ENCODE assay signal across 8 cellular contexts in genomic region chr3:49295489-49296058, GRCh38. TPM values are rescaled to one million over a fixed set of nuclear protein-coding genes. Genes with fewer than 3 reads are reported as not detected.
DNase-seq lines count a peak whose midpoint lies in the region; ATAC-seq and TF ChIP-seq lines count a peak whose summit lies in the region.

No MANE protein-coding gene starts in this region.

- 87 to 88% methylated on average over 11 of the region's 11 CpGs for WGBS in sigmoid colon, 2 donors
- 78 to 80% methylated on average over 11 of the region's 11 CpGs for WGBS in aorta, 2 donors

- H3K4me1 Mint-ChIP-seq in Caco-2 (ENCODE audit: low read depth, unreplicated experiment): no peaks in the 10 kb centered on the region

- H3K9me3 Mint-ChIP-seq in Caco-2 (ENCODE audit: unreplicated experiment): no peaks in the 10 kb centered on the region

- POLR2A ChIA-PET in Caco-2 (lab: Charles Lee): no interaction called here

- intact Hi-C loops in Caco-2 (cut with micrococcal nuclease; ENCODE audit: unreplicated experiment): no loop called here
- intact Hi-C loops in sigmoid colon (cut with DNase I): loop anchor here (5.0 kb wide), 2 partner anchors 123 to 152 kb away; partner anchors contain the start of gene KLHDC8B
- intact Hi-C loops in aorta (cut with DNase I): no loop called here

- no peak for TF ChIP-seq EP300 in sigmoid colon (IDR thresholded peaks at IDR 0.05)

- peak; percentile 56 to 59 for TF ChIP-seq CTCF in Caco-2 (IDR thresholded peaks at IDR 0.05; ENCODE audit: insufficient read depth in 1 of 2, low read depth in 1 of 2, low read length in 1 of 2, severe bottlenecking in 1 of 2, unreplicated experiment in 1 of 2)
- peak; percentile 65 for TF ChIP-seq CTCF in fibroblast of mammary gland (conservative IDR thresholded peaks at IDR 0.05; ENCODE audit: control insufficient read depth, insufficient read depth, low read depth, low read length)
- TF ChIP-seq CTCF in sigmoid colon (IDR thresholded peaks at IDR 0.05): peak in 3 of 4 experiments; percentile 36 to 64 (median 55)

- H3K4me3 Mint-ChIP-seq in Caco-2 (ENCODE audit: unreplicated experiment): no peak overlapping the region

- H3K9me3 ChIP-seq in Caco-2: no peaks in the 10 kb centered on the region
- H3K9me3 ChIP-seq in sigmoid colon: no peaks in the 10 kb centered on the region
- H3K9me3 ChIP-seq in aorta (ENCODE audit: control insufficient read depth, low read length): no peaks in the 10 kb centered on the region

- H3K4me3 ChIP-seq in Caco-2 (ENCODE audit: low read depth, low read length): no peak overlapping the region
- no peak overlapping the region for H3K4me3 ChIP-seq in fibroblast of mammary gland (ENCODE audit: control insufficient read depth, low read depth, low read length)
- no peak overlapping the region for H3K4me3 ChIP-seq in sigmoid colon
- no peak overlapping the region for H3K4me3 ChIP-seq in aorta (ENCODE audit: low read length in 2 of 2)

- H3K4me1 ChIP-seq in Caco-2 (no peaks in the 10 kb centered on the region), sigmoid colon (peaks cover 0 to 22% (median 15%) of the 10 kb centered on the region in 4 donors), aorta (ENCODE audit: control insufficient read depth in 1 of 2, insufficient read depth in 2 of 2, low read length in 2 of 2) (peaks cover 0 to 2% of the 10 kb centered on the region in 2 donors)

- H3K36me3 ChIP-seq in Caco-2 (ENCODE audit: control insufficient read depth, insufficient read depth, low read length) (peaks cover 11% of the 10 kb centered on the region), sigmoid colon (peaks cover 41 to 82% (median 60%) of the 10 kb centered on the region in 4 donors), aorta (ENCODE audit: control insufficient read depth in 1 of 2, insufficient read depth in 2 of 2, low read length in 1 of 2) (peaks cover 0 to 12% of the 10 kb centered on the region in 2 donors)

- no peaks in the 10 kb centered on the region for H3K27me3 Mint-ChIP-seq in Caco-2 (ENCODE audit: insufficient read depth, unreplicated experiment)

- DNase-seq in Caco-2: peak in 1 of 2 experiments; percentile 29
- DNase-seq in HT1080 (ENCODE audit: low read depth): peak; percentile 28
- DNase-seq in activated CD4-positive, alpha-beta T cell treated with anti-CD3 and anti-CD28 coated beads for 4 hours: peak; percentile 10 to 29
- DNase-seq in fibroblast of mammary gland (ENCODE audit: low read depth): peak; percentile 67
- DNase-seq in sigmoid colon: no peak
- DNase-seq in aorta: no peak

- H3K27ac ChIP-seq in sigmoid colon (peak overlapping the region in 2 of 4 donors; percentile 76 to 80), aorta (ENCODE audit: low read depth in 1 of 2, low read length in 2 of 2) (no peak overlapping the region)

- CTCF ChIA-PET in Caco-2 (lab: Charles Lee): no interaction called here

- H3K27me3 ChIP-seq in Caco-2 (replicated peaks; ENCODE audit: control insufficient read depth, insufficient read depth, low read length) (no peaks in the 10 kb centered on the region), sigmoid colon (no peaks in the 10 kb centered on the region), aorta (ENCODE audit: control insufficient read depth in 1 of 2, insufficient read depth in 2 of 2, low read length in 1 of 2) (no peaks in the 10 kb centered on the region)

- no peak for TF ChIP-seq POLR2A in sigmoid colon (IDR thresholded peaks at IDR 0.05)

- ATAC-seq in HG03460 (IDR thresholded peaks at IDR 0.05; ENCODE audit: unreplicated experiment) (no peak), aorta (ENCODE audit: low FRiP score) (no peak), GM19324 (IDR thresholded peaks at IDR 0.05; ENCODE audit: low FRiP score, unreplicated experiment) (no peak)

- BruUV-seq in Caco-2 (replicated peaks; lab: Mats Ljungman, UMichigan): no TSS peak

- no peak overlapping the region for H3K27ac Mint-ChIP-seq in Caco-2 (ENCODE audit: unreplicated experiment)

- H3K36me3 Mint-ChIP-seq in Caco-2 (ENCODE audit: insufficient read depth, unreplicated experiment): peaks cover 89% of the 10 kb centered on the region

RNA-seq across cellular contexts. Expression of gene C3orf62, which starts 18.5 kb away (rescaled TPM):
- total RNA-seq in Caco-2 (2022) (5.5 and 6.5 TPM in 2 replicates), sigmoid colon (10 to 100 TPM in 1 of 4 donors, 1 to 10 TPM in 3; 2.5 to 19.4 (median 4.5) TPM), aorta (1 to 10 TPM; 4.3 to 5.9 TPM)
- total RNA-seq in HT1080 (2014; rRNA removed; shearing (Covaris generic)): 1.7 and 2.3 TPM in 2 replicates
- 2.0 and 2.2 TPM in 2 replicates for polyA plus RNA-seq in HT1080 (2015; cell fraction: cytosol; rRNA removed)
- polyA plus RNA-seq in HT1080 (2015; cell fraction: nucleus; rRNA removed): 8.2 and 11.6 TPM in 2 replicates
- polyA plus RNA-seq in sigmoid colon (1 to 10 TPM; 1.2 to 7.5 (median 1.8) TPM), aorta (1 to 10 TPM; 3.8 to 8.0 TPM)

RNA-seq across cellular contexts. Expression of gene USP4, which starts 44.3 kb away (rescaled TPM):
- total RNA-seq in Caco-2 (2022) (36.4 and 37.8 TPM in 2 replicates), sigmoid colon (10 to 100 TPM; 16.3 to 28.2 (median 20.5) TPM), aorta (10 to 100 TPM; 65.0 to 81.5 TPM)
- total RNA-seq in HT1080 (2014; rRNA removed; shearing (Covaris generic)): 11.3 and 14.6 TPM in 2 replicates
- 31.7 and 35.5 TPM in 2 replicates for polyA plus RNA-seq in HT1080 (2015; cell fraction: cytosol; rRNA removed)
- polyA plus RNA-seq in HT1080 (2015; cell fraction: nucleus; rRNA removed): 72.8 and 78.3 TPM in 2 replicates
- polyA plus RNA-seq in sigmoid colon (10 to 100 TPM; 19.0 to 31.9 (median 22.2) TPM), aorta (10 to 100 TPM; 18.3 to 60.5 TPM)

Comparison
In these comparisons a context has a peak if more than half of its experiments do, and no peak if none do; other contexts are left out.
1. DNase-seq: peak in HT1080 (single experiment), activated CD4-positive, alpha-beta T cell treated with anti-CD3 and anti-CD28 coated beads for 4 hours (2 of 2) and fibroblast of mammary gland (single experiment); none in sigmoid colon (single experiment) and aorta (0 of 2).
2. Peak in every context shown above with its lines, with median percentiles within 50 percentile points of each other: CTCF ChIP-seq.